ENCODE assay signal across 16 cellular contexts in genomic region chr5:95162231-95162992, GRCh38.
DNase-seq lines count a peak whose midpoint lies in the region; ATAC-seq and TF ChIP-seq lines count a peak whose summit lies in the region.
"Had no signal": no experiment of that assay in that cellular context is flagged by ENCODE, and none has a peak within 500 bp of the region (broad histone marks: within the 10 kb centered on the region; RNA-seq: fewer than 3 reads in every experiment).

No MANE protein-coding gene starts in this region.

- H3K9me3 ChIP-seq in hepatocyte (ENCODE audit: low read depth), result no peaks in the 10 kb centered on the region
- H3K9me3 ChIP-seq: suprapubic skin had no signal

- TF ChIP-seq CTCF in HL-60 (IDR thresholded peaks at IDR 0.05; ENCODE audit: insufficient read depth, low read length) (no peak), hepatocyte (IDR thresholded peaks at IDR 0.05; ENCODE audit: poor library complexity) (no peak)

- peaks cover 4% of the 10 kb centered on the region for H3K4me1 ChIP-seq in hepatocyte (ENCODE audit: insufficient read depth)
- H3K4me1 ChIP-seq: neural progenitor cell, suprapubic skin had no signal

- H3K27ac ChIP-seq in HL-60 (replicated peaks) (peak overlapping the region; percentile 60), hepatocyte (no peak overlapping the region)
- H3K27ac ChIP-seq: neural progenitor cell, skin epidermis, suprapubic skin had no signal

- no peak for ATAC-seq in HG02623 (IDR thresholded peaks at IDR 0.05; ENCODE audit: unreplicated experiment)
- ATAC-seq: left lobe of liver had no signal

- H3K79me2 ChIP-seq in hepatocyte, result no peaks in the 10 kb centered on the region

- H3K36me3 ChIP-seq in hepatocyte (replicated peaks; ENCODE audit: insufficient read depth, low read depth), result no peaks in the 10 kb centered on the region
- H3K36me3 ChIP-seq: neural progenitor cell, suprapubic skin had no signal

- DNase-seq in DMS153 (lab: John Stamatoyannopoulos, UW) (peak; percentile 23), HL-60 (ENCODE audit: low read depth in 1 of 2, low spot score in 1 of 2) (no peak), NCI-H748 treated with DMSO at 0.1 percent for 48 hours (lab: John Stamatoyannopoulos, UW) (peak; percentile 10), hepatocyte (ENCODE audit: low spot score) (no peak), GM19240 (ENCODE audit: insufficient read length, low spot score) (no peak), EL (no peak), AG08396 (ENCODE audit: low spot score) (no peak)
- DNase-seq: activated CD4-positive, alpha-beta T cell treated with anti-CD3 and anti-CD28 coated beads for 1 hour; activated T-cell treated with anti-CD3 and anti-CD28 coated beads, Interleukin-2, amount 50 U/mL, for 1 hour; CD4-positive, alpha-beta memory T cell; hippocampal formation had no signal

- no peak overlapping the region for H2AFZ ChIP-seq in hepatocyte
- H2AFZ ChIP-seq: neural progenitor cell had no signal

- no peaks in the 10 kb centered on the region for H3K27me3 ChIP-seq in HL-60 (ENCODE audit: insufficient read depth, poor library complexity, severe bottlenecking)
- H3K27me3 ChIP-seq in hepatocyte, result no peaks in the 10 kb centered on the region
- H3K27me3 ChIP-seq: neural progenitor cell, suprapubic skin had no signal

- H3K9me2 ChIP-seq in hepatocyte (replicated peaks; ENCODE audit: insufficient read depth), result no peaks in the 10 kb centered on the region

- H3K4me2 ChIP-seq in hepatocyte, result peak overlapping the region; percentile 9
- H3K4me2 ChIP-seq: neural progenitor cell had no signal

- H4K20me1 ChIP-seq in hepatocyte (ENCODE audit: insufficient read depth, poor library complexity, severe bottlenecking), result no peaks in the 10 kb centered on the region

- H3K4me3 ChIP-seq in HL-60 (replicated peaks; ENCODE audit: insufficient read depth, low read length) (no peak overlapping the region), hepatocyte (no peak overlapping the region)
- H3K4me3 ChIP-seq: neural progenitor cell, skin epidermis, suprapubic skin had no signal

Comparison
In these comparisons a context has a peak if more than half of its experiments do, and no peak if none do; other contexts are left out.
1. DNase-seq: peak in DMS153 (single experiment) and NCI-H748 treated with DMSO at 0.1 percent for 48 hours (single experiment); none in HL-60 (0 of 2), hepatocyte (single experiment), GM19240 (single experiment), EL (single experiment) and AG08396 (single experiment).